ENCODE assay signal across 27 cellular contexts in the genomic region with DNA sequence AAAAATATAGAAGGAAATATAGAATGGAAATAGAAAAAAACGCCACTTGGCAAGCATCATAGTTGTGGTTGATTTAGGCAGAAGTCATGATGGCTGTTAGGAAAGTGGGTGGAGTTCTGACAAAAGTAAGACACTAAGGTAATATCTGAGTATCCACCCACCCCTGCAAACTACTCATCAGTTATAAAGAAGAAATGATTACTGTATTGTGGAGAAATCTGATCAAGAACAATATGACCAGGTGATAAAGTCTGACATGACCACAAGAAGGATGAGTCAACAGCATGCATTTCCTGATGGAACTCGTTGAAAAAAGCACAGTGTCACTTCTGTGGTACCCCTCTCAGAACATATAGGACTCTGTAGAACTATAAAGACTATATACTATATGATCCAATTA.
"Had no signal": no experiment of that assay in that cellular context is flagged by ENCODE, and none has a peak within 500 bp of the region (broad histone marks: within the 10 kb centered on the region; RNA-seq: fewer than 3 reads in every experiment).

No MANE protein-coding gene starts in this region.

- H3K27me3 ChIP-seq: esophagus muscularis mucosa, neutrophil, right lobe of liver, uterus had no signal

- H3K9me3 Mint-ChIP-seq: T-helper 2 cell treated with Interferon-gamma antibody and Interleukin-4, amounts not matched to agents 5 μg/mL and 100 μg/mL, for 36 hours; type B pancreatic cell had no signal

- H3K36me3 ChIP-seq: esophagus muscularis mucosa, neutrophil, right lobe of liver, thoracic aorta, uterus had no signal

- H3K36me3 Mint-ChIP-seq: activated naive CD8-positive, alpha-beta T cell; mesothelial cell of epicardium; naive B cell; stimulated activated effector memory CD8-positive, alpha-beta T cell treated with anti-CD3 and anti-CD28 coated beads, Interleukin-12 subunit alpha, Interleukin-12 subunit beta, amount 100 ng/mL, for 72 hours; type B pancreatic cell had no signal

- H3K9me3 ChIP-seq: esophagus muscularis mucosa, neutrophil, right lobe of liver, thoracic aorta, uterus had no signal

- H3K4me3 Mint-ChIP-seq: activated CD4-positive, alpha-beta T cell treated with anti-CD3 and anti-CD28 coated beads for 36 hours; activated naive CD8-positive, alpha-beta T cell; activated T-cell treated with anti-CD3 and anti-CD28 coated beads, Interleukin-2, amount 50 U/mL, for 72 hours; mesothelial cell of epicardium; naive B cell; nephron progenitor cell; stimulated activated effector memory CD8-positive, alpha-beta T cell treated with anti-CD3 and anti-CD28 coated beads, Interleukin-12 subunit alpha, Interleukin-12 subunit beta, amount 100 ng/mL, for 72 hours; stimulated activated naive CD8-positive, alpha-beta T cell treated with anti-CD3 and anti-CD28 coated beads, Interleukin-15, Interleukin-2, amounts not matched to agents 100 ng/mL and 50 ng/mL, for 24 hours; T-helper 2 cell treated with Interferon-gamma antibody and Interleukin-4, amounts not matched to agents 5 μg/mL and 100 μg/mL, for 36 hours; type B pancreatic cell had no signal

- H3K27me3 Mint-ChIP-seq: activated CD4-positive, alpha-beta T cell treated with anti-CD3 and anti-CD28 coated beads for 36 hours; naive B cell; stimulated activated naive CD8-positive, alpha-beta T cell treated with anti-CD3 and anti-CD28 coated beads, Interleukin-15, Interleukin-2, amounts not matched to agents 100 ng/mL and 50 ng/mL, for 24 hours; type B pancreatic cell had no signal

- DNase-seq: activated CD4-positive, alpha-beta T cell treated with anti-CD3 and anti-CD28 coated beads for 36 hours; activated CD4-positive, alpha-beta T cell treated with anti-CD3 and anti-CD28 coated beads, Interleukin-2, amount 50 U/mL, for 4 hours; activated CD4-positive, CD25-positive, alpha-beta regulatory T cell; activated effector memory CD4-positive, alpha-beta T cell treated with Interleukin-2 at 50 U/mL for 16 hours; activated naive CD4-positive, alpha-beta T cell treated with Interleukin-2 at 50 U/mL for 16 hours; activated T-cell treated with anti-CD3 and anti-CD28 coated beads for 4 hours; activated T-cell treated with anti-CD3 and anti-CD28 coated beads, Interleukin-2, amount 50 U/mL, for 72 hours; anterior cingulate cortex; glutamatergic neuron; left cardiac atrium; left ventricle myocardium superior; naive B cell; nephron progenitor cell; right lobe of liver; stimulated activated CD4-positive, alpha-beta T cell treated with anti-CD3 and anti-CD28 coated beads, Interleukin-12 subunit alpha, Interleukin-12 subunit beta, amount 100 ng/mL, for 4 hours; stimulated activated CD4-positive, alpha-beta T cell treated with anti-CD3 and anti-CD28 coated beads, Interleukin-4, amount 100 ng/mL, for 24 hours; uterus had no signal

- H3K27ac Mint-ChIP-seq: activated CD4-positive, alpha-beta T cell treated with anti-CD3 and anti-CD28 coated beads for 36 hours; activated naive CD8-positive, alpha-beta T cell; activated T-cell treated with anti-CD3 and anti-CD28 coated beads, Interleukin-2, amount 50 U/mL, for 72 hours; mesothelial cell of epicardium; naive B cell; nephron progenitor cell; stimulated activated effector memory CD8-positive, alpha-beta T cell treated with anti-CD3 and anti-CD28 coated beads, Interleukin-12 subunit alpha, Interleukin-12 subunit beta, amount 100 ng/mL, for 72 hours; stimulated activated naive CD8-positive, alpha-beta T cell treated with anti-CD3 and anti-CD28 coated beads, Interleukin-15, Interleukin-2, amounts not matched to agents 100 ng/mL and 50 ng/mL, for 24 hours; T-helper 2 cell treated with Interferon-gamma antibody and Interleukin-4, amounts not matched to agents 5 μg/mL and 100 μg/mL, for 36 hours; type B pancreatic cell had no signal

- H3K4me1 ChIP-seq: esophagus muscularis mucosa, right lobe of liver, uterus had no signal

- H3K4me3 ChIP-seq: esophagus muscularis mucosa, right lobe of liver, skin epidermis, thoracic aorta, uterus had no signal

- H3K27ac ChIP-seq: esophagus muscularis mucosa, neutrophil, right lobe of liver, skin epidermis, thoracic aorta, uterus had no signal

- H3K4me1 Mint-ChIP-seq: activated CD4-positive, alpha-beta T cell treated with anti-CD3 and anti-CD28 coated beads for 36 hours; naive B cell; nephron progenitor cell; stimulated activated effector memory CD8-positive, alpha-beta T cell treated with anti-CD3 and anti-CD28 coated beads, Interleukin-12 subunit alpha, Interleukin-12 subunit beta, amount 100 ng/mL, for 72 hours had no signal
